8 cellular contexts compared by ENCODE assay signal in genomic region chr6:45423111-45423900, GRCh38. TPM values are rescaled to one million over a fixed set of nuclear protein-coding genes. Genes with fewer than 3 reads are reported as not detected.
A peak's percentile ranks its signal among the peaks of the same experiment; 100 is the strongest.
DNase-seq lines count a peak whose midpoint lies in the region; ATAC-seq and TF ChIP-seq lines count a peak whose summit lies in the region.

No MANE protein-coding gene starts in this region.

- H3K27me3 ChIP-seq in adipocyte (replicated peaks; ENCODE audit: control insufficient read depth, insufficient read depth, low read length), result no peaks in the 10 kb centered on the region
- peaks cover 78% of the 10 kb centered on the region for H3K27me3 ChIP-seq in hepatocyte

- ATAC-seq in HG03354 (IDR thresholded peaks at IDR 0.05; ENCODE audit: poor library complexity, severe bottlenecking, unreplicated experiment), result no peak

- H3K4me3 ChIP-seq in Jurkat, Clone E6-1 (ENCODE audit: low read length), result peak overlapping the region; percentile 63
- peak overlapping the region; percentile 96 for H3K4me3 ChIP-seq in adipocyte (ENCODE audit: low read length)
- H3K4me3 ChIP-seq in hepatocyte, result peak overlapping the region; percentile 64
- peak overlapping the region; percentile 94 for H3K4me3 ChIP-seq in skeletal muscle cell (ENCODE audit: low read depth, low read length)

- no peaks in the 10 kb centered on the region for H3K9me2 ChIP-seq in hepatocyte (replicated peaks; ENCODE audit: insufficient read depth)

- H3K9me3 ChIP-seq in adipocyte (ENCODE audit: control insufficient read depth, low read length), result no peaks in the 10 kb centered on the region
- H3K9me3 ChIP-seq in hepatocyte (ENCODE audit: low read depth), result no peaks in the 10 kb centered on the region

- 1% methylated on average over 46 of the region's 72 CpGs for WGBS in hepatocyte (ENCODE audit: low lambda C conversion rate, missing lambda C conversion rate)

- H4K20me1 ChIP-seq in hepatocyte (ENCODE audit: insufficient read depth, poor library complexity, severe bottlenecking), result no peaks in the 10 kb centered on the region

- H3K36me3 ChIP-seq in adipocyte (ENCODE audit: control insufficient read depth, insufficient read depth, low read length, severe bottlenecking), result no peaks in the 10 kb centered on the region
- H3K36me3 ChIP-seq in hepatocyte (replicated peaks; ENCODE audit: insufficient read depth, low read depth), result no peaks in the 10 kb centered on the region

- no peaks in the 10 kb centered on the region for H3K79me2 ChIP-seq in hepatocyte

- DNase-seq in Ammon's horn (ENCODE audit: low spot score), result peak; percentile 15
- DNase-seq in Jurkat, Clone E6-1 (ENCODE audit: low read depth, low spot score), result no peak
- DNase-seq in adipocyte (ENCODE audit: low read depth), result peak; percentile 73
- DNase-seq in hepatocyte (ENCODE audit: low spot score), result peak; percentile 28
- no peak for DNase-seq in skeletal muscle cell (ENCODE audit: low read depth)
- no peak for DNase-seq in GDM1 (lab: John Stamatoyannopoulos, UW)
- DNase-seq in NCI-H2029 (lab: John Stamatoyannopoulos, UW), result no peak

- H3K4me2 ChIP-seq in hepatocyte, result peak overlapping the region; percentile 96

- H3K9ac ChIP-seq in adipocyte (ENCODE audit: low read length), result peak overlapping the region; percentile 88

- H3K27ac ChIP-seq in hepatocyte, result no peak overlapping the region

- TF ChIP-seq CTCF in hepatocyte (IDR thresholded peaks at IDR 0.05; ENCODE audit: poor library complexity), result no peak

- peak overlapping the region; percentile 71 for H2AFZ ChIP-seq in hepatocyte

- H3K4me1 ChIP-seq in adipocyte (ENCODE audit: control insufficient read depth, insufficient read depth, low read length), result peaks cover 34% of the 10 kb centered on the region
- H3K4me1 ChIP-seq in hepatocyte (ENCODE audit: insufficient read depth), result peaks cover 15% of the 10 kb centered on the region

RNA-seq across cellular contexts. Expression of gene SUPT3H, which starts 45.6 kb away (rescaled TPM):
- polyA plus RNA-seq in Jurkat, Clone E6-1 (2012; ENCODE audit: insufficient read depth, insufficient read length), result 8.3 TPM
- total RNA-seq in hepatocyte, result 6.8 and 9.1 TPM in 2 replicates
- 7.7 and 8.9 TPM in 2 replicates for polyA plus RNA-seq in hepatocyte

Comparison
In these comparisons a context has a peak if more than half of its experiments do, and no peak if none do; other contexts are left out.
1. DNase-seq: peak in Ammon's horn (single experiment), adipocyte (single experiment) and hepatocyte (single experiment); none in Jurkat, Clone E6-1 (single experiment), skeletal muscle cell (single experiment), GDM1 (single experiment) and NCI-H2029 (single experiment).
2. Peak in every context shown above with its lines, with median percentiles within 50 percentile points of each other: H3K4me3 ChIP-seq.